16 cellular contexts compared by ENCODE assay signal in the genomic region with DNA sequence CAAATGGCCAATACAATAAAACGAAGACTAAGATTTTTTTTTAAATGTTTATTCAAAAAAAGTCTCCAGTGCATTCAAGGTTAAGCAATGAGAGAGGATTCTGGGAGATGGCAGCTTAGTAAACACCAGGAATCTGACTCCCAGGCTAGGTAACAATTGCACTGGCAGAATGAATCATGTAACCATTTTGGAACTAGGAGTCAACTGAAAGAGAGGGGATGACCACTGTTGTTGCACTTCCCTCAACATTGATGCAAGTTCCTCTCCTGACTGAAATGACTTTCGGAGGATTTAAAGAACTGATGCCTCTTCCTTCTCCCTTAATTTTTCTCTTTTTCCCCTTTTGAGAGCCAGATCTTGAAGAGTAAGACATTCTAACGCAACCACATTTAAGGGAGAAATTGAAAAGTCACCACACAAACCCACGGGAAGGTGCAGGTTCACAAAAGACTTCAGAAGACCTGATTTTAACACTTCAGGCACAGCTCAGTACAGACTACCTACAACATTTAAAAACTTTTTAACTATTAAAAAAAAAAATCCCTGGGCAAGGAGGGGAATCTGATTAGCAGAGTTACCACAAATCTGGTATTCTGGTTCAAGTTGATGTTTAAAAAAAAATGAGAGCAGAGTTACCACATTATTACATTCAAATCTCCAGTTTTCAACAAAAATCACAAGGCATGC. TPM values are rescaled to one million over a fixed set of nuclear protein-coding genes. Genes with fewer than 3 reads are reported as not detected.
A peak's percentile ranks its signal among the peaks of the same experiment; 100 is the strongest.
DNase-seq lines count a peak whose midpoint lies in the region; ATAC-seq, FAIRE-seq and TF ChIP-seq lines count a peak whose summit lies in the region.
"Had no signal": no experiment of that assay in that cellular context is flagged by ENCODE, and none has a peak within 500 bp of the region (broad histone marks: within the 10 kb centered on the region; RNA-seq: fewer than 3 reads in every experiment).

No MANE protein-coding gene starts in this region.

- no peak overlapping the region for H3K4me3 Mint-ChIP-seq in immature natural killer cell

- WGBS in psoas muscle, 3 donors = 90 to 94% (median 90%) methylated on average over 4 of the region's 4 CpGs

- peaks cover 4 to 17% (median 12%) of the 10 kb centered on the region in 3 donors for H3K36me3 Mint-ChIP-seq in immature natural killer cell

- H3K27ac ChIP-seq in psoas muscle = peak overlapping the region; percentile 77
- H3K27ac ChIP-seq in WERI-Rb-1 = no peak overlapping the region

- no peak overlapping the region for H3K4me3 ChIP-seq in fibroblast of mammary gland (ENCODE audit: control insufficient read depth, low read depth, low read length)
- no peak overlapping the region for H3K4me3 ChIP-seq in psoas muscle
- no peak overlapping the region for H3K4me3 ChIP-seq in WERI-Rb-1 (ENCODE audit: low read depth, low read length)
- H3K4me3 ChIP-seq: upper lobe of left lung had no signal

- no peaks in the 10 kb centered on the region for H3K27me3 Mint-ChIP-seq in immature natural killer cell (ENCODE audit: low read depth in 3 of 3)

- TF ChIP-seq CTCF in fibroblast of mammary gland (conservative IDR thresholded peaks at IDR 0.05; ENCODE audit: control insufficient read depth, insufficient read depth, low read depth, low read length) (no peak), psoas muscle (IDR thresholded peaks at IDR 0.05) (no peak), WERI-Rb-1 (IDR thresholded peaks at IDR 0.05; ENCODE audit: low read depth, low read length) (no peak)

- no peaks in the 10 kb centered on the region for H3K9me3 ChIP-seq in psoas muscle
- H3K9me3 ChIP-seq in WERI-Rb-1 (ENCODE audit: severe bottlenecking) = no peaks in the 10 kb centered on the region
- H3K9me3 ChIP-seq: upper lobe of left lung had no signal

- H3K36me3 ChIP-seq in psoas muscle (ENCODE audit: insufficient read depth in 1 of 2, low read depth in 1 of 2) (no peaks in the 10 kb centered on the region), WERI-Rb-1 (peaks cover 3% of the 10 kb centered on the region)

- H3K27me3 ChIP-seq in psoas muscle (ENCODE audit: insufficient read depth in 3 of 3, low read length in 2 of 3) (no peaks in the 10 kb centered on the region), WERI-Rb-1 (ENCODE audit: insufficient read depth, low read depth, severe bottlenecking) (no peaks in the 10 kb centered on the region)
- H3K27me3 ChIP-seq: upper lobe of left lung had no signal

- peaks cover 14% of the 10 kb centered on the region for H3K4me1 ChIP-seq in psoas muscle

- peaks cover 3 to 19% of the 10 kb centered on the region in 2 donors for H3K4me1 Mint-ChIP-seq in immature natural killer cell

- intact Hi-C loops in psoas muscle (cut with DNase I) = no loop called here

- peak overlapping the region in 1 of 6 donors; percentile 25 for H3K27ac Mint-ChIP-seq in immature natural killer cell

- FAIRE-seq in H54 (lab: Jason Lieb, UNC) = peak; percentile 76

- ATAC-seq in psoas muscle (peak; percentile 98 to 99 (median 99)), GM19023 (IDR thresholded peaks at IDR 0.05; ENCODE audit: unreplicated experiment) (no peak), GM19324 (IDR thresholded peaks at IDR 0.05; ENCODE audit: low FRiP score, unreplicated experiment) (no peak)
- ATAC-seq: left colon had no signal

- DNase-seq in H54 (ENCODE audit: insufficient read length, low spot score) (no peak), NOMO-1 treated with dmso at 0.1 percent for 144 hours (lab: John Stamatoyannopoulos, UW; ENCODE audit: unreplicated experiment) (peak; percentile 9), fibroblast of mammary gland (ENCODE audit: low read depth) (peak; percentile 55), psoas muscle (no peak), immature natural killer cell (no peak), WERI-Rb-1 (no peak)
- DNase-seq: aorta, DND-41, H7, left colon, MM.1S, NCI-H748 treated with DMSO at 0.1 percent for 48 hours, T-helper 2 cell, upper lobe of left lung had no signal

- no peaks in the 10 kb centered on the region for H3K9me3 Mint-ChIP-seq in immature natural killer cell

- no peak for TF ChIP-seq POLR2A in H54 (IDR thresholded peaks at IDR 0.05; ENCODE audit: low read depth, low read length)

RNA-seq across cellular contexts. Expression of gene FCHSD2, which starts 56.8 kb away (rescaled TPM):
- 10 to 100 TPM in 3 of 4 donors, 1 to 10 TPM in 1; 9.7 to 18.5 (median 15.1) TPM for total RNA-seq in psoas muscle
- polyA plus RNA-seq in psoas muscle (1 to 10 TPM; 5.7 to 9.6 (median 8.0) TPM), immature natural killer cell (10 to 100 TPM in 2 of 3 donors, 1 to 10 TPM in 1; 9.7 to 25.6 (median 11.9) TPM)

Comparison
In these comparisons a context has a peak if more than half of its experiments do, and no peak if none do; other contexts are left out.
1. DNase-seq: peak in NOMO-1 treated with dmso at 0.1 percent for 144 hours (single experiment) and fibroblast of mammary gland (single experiment); none in H54 (single experiment), psoas muscle (0 of 2), immature natural killer cell (0 of 3) and WERI-Rb-1 (single experiment).
2. ATAC-seq: peak in psoas muscle (4 of 4); none in GM19023 (single experiment) and GM19324 (single experiment).